ENCODE assay signal across 19 cellular contexts in the genomic region with DNA sequence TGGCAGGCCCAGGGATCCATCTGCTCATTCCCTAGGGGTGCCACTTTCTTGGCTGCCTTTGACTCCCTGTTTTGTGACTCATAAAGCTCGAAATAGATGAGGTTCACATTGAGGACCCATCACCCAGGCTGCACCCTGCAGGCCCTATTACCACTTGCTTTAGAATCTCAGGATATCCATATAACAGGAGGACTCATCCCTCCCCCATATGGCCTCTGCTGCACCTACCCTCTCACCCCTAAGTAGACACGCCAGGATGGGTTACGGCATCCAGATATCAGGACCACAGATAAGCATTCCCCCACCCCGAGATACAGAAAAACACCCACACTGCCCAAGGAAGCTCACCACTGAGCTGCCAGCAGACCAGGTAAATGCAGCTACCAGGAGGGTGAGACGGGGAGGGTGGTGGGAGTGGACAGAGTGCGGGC.
DNase-seq lines count a peak whose midpoint lies in the region; FAIRE-seq and TF ChIP-seq lines count a peak whose summit lies in the region.
"Had no signal": no experiment of that assay in that cellular context is flagged by ENCODE, and none has a peak within 500 bp of the region (broad histone marks: within the 10 kb centered on the region; RNA-seq: fewer than 3 reads in every experiment).

No MANE protein-coding gene starts in this region.

- peak overlapping the region; percentile 25 for H3K9ac ChIP-seq in astrocyte (ENCODE audit: low read length)

- peak; percentile 18 for DNase-seq in DMS 273 (lab: John Stamatoyannopoulos, UW; ENCODE audit: unreplicated experiment)
- no peak for DNase-seq in DMS 273 treated with DMSO at 0.1 percent for 48 hours (lab: John Stamatoyannopoulos, UW)
- DNase-seq in ELR (ENCODE audit: low read depth) = peak; percentile 23
- DNase-seq in astrocyte (ENCODE audit: low read depth) = no peak
- no peak for DNase-seq in effector CD4-positive, alpha-beta T cell
- DNase-seq in NCI-H128 (lab: John Stamatoyannopoulos, UW; ENCODE audit: unreplicated experiment) = no peak
- DNase-seq in COR-L47 (lab: John Stamatoyannopoulos, UW) = no peak
- DNase-seq: activated naive CD8-positive, alpha-beta T cell treated with anti-CD3 and anti-CD28 coated beads, Interleukin-2, amount 50 U/mL, for 24 hours; DMS53; effector CD8-positive, alpha-beta T cell; mammary epithelial cell; naive thymus-derived CD8-positive, alpha-beta T cell; NCI-H146; NCI-H345 had no signal

- H3K4me1 Mint-ChIP-seq in astrocyte (ENCODE audit: low read depth, unreplicated experiment) (no peaks in the 10 kb centered on the region), nephron (peaks cover 75% of the 10 kb centered on the region)
- H3K4me1 Mint-ChIP-seq: activated naive CD8-positive, alpha-beta T cell treated with anti-CD3 and anti-CD28 coated beads, Interleukin-2, amount 50 U/mL, for 24 hours; activated T-helper 17 cell treated with anti-CD3 and anti-CD28 coated beads, Interleukin-2, amount 50 U/mL, for 72 hours had no signal

- H3K27ac ChIP-seq in astrocyte (ENCODE audit: low read depth, low read length) = no peak overlapping the region
- H3K27ac ChIP-seq: 22Rv1, suprapubic skin, VCaP had no signal

- H3K4me2 ChIP-seq in astrocyte (ENCODE audit: low read length) = peak overlapping the region; percentile 4

- no peaks in the 10 kb centered on the region for H3K27me3 ChIP-seq in astrocyte (ENCODE audit: insufficient read depth, low read length)
- H3K27me3 ChIP-seq: suprapubic skin had no signal

- no peaks in the 10 kb centered on the region for H3K36me3 ChIP-seq in astrocyte (ENCODE audit: insufficient read depth, low read length)
- H3K36me3 ChIP-seq: suprapubic skin had no signal

- H3K9me3 Mint-ChIP-seq in astrocyte (ENCODE audit: unreplicated experiment) = no peaks in the 10 kb centered on the region
- no peaks in the 10 kb centered on the region for H3K9me3 Mint-ChIP-seq in nephron
- H3K9me3 Mint-ChIP-seq: activated naive CD8-positive, alpha-beta T cell treated with anti-CD3 and anti-CD28 coated beads, Interleukin-2, amount 50 U/mL, for 24 hours; activated T-helper 17 cell treated with anti-CD3 and anti-CD28 coated beads, Interleukin-2, amount 50 U/mL, for 72 hours; naive thymus-derived CD8-positive, alpha-beta T cell had no signal

- FAIRE-seq in astrocyte (lab: Jason Lieb, UNC) = no peak

- H3K36me3 Mint-ChIP-seq in astrocyte (ENCODE audit: low read depth, unreplicated experiment) (peaks cover 4% of the 10 kb centered on the region), nephron (ENCODE audit: low read depth) (peaks cover 3% of the 10 kb centered on the region)
- H3K36me3 Mint-ChIP-seq: naive thymus-derived CD8-positive, alpha-beta T cell had no signal

- no peak overlapping the region for H3K27ac Mint-ChIP-seq in astrocyte (ENCODE audit: unreplicated experiment)
- H3K27ac Mint-ChIP-seq in nephron = peak overlapping the region in 2 of 3 experiments; percentile 45 to 66
- H3K27ac Mint-ChIP-seq: activated naive CD8-positive, alpha-beta T cell treated with anti-CD3 and anti-CD28 coated beads, Interleukin-2, amount 50 U/mL, for 24 hours; activated T-helper 17 cell treated with anti-CD3 and anti-CD28 coated beads, Interleukin-2, amount 50 U/mL, for 72 hours had no signal

- no peak overlapping the region for H2AFZ ChIP-seq in astrocyte (ENCODE audit: low read depth, low read length)

- H3K9me3 ChIP-seq in astrocyte (ENCODE audit: insufficient read depth, low read depth, low read length) = no peaks in the 10 kb centered on the region
- H3K9me3 ChIP-seq: suprapubic skin had no signal

- H3K4me3 ChIP-seq in astrocyte (ENCODE audit: insufficient read depth, low read depth, low read length) = no peak overlapping the region
- H3K4me3 ChIP-seq: suprapubic skin had no signal

- peaks cover 3% of the 10 kb centered on the region for H3K27me3 Mint-ChIP-seq in astrocyte (ENCODE audit: low read depth, unreplicated experiment)
- H3K27me3 Mint-ChIP-seq in nephron (ENCODE audit: low read depth) = peaks cover 25% of the 10 kb centered on the region
- H3K27me3 Mint-ChIP-seq: activated naive CD8-positive, alpha-beta T cell treated with anti-CD3 and anti-CD28 coated beads, Interleukin-2, amount 50 U/mL, for 24 hours had no signal

- peaks cover 19% of the 10 kb centered on the region for H3K4me1 ChIP-seq in astrocyte (ENCODE audit: insufficient read depth, low read length)

- H3K4me3 Mint-ChIP-seq in astrocyte (ENCODE audit: unreplicated experiment) = no peak overlapping the region
- H3K4me3 Mint-ChIP-seq in nephron = no peak overlapping the region
- H3K4me3 Mint-ChIP-seq: activated naive CD8-positive, alpha-beta T cell treated with anti-CD3 and anti-CD28 coated beads, Interleukin-2, amount 50 U/mL, for 24 hours; activated T-helper 17 cell treated with anti-CD3 and anti-CD28 coated beads, Interleukin-2, amount 50 U/mL, for 72 hours; naive thymus-derived CD8-positive, alpha-beta T cell had no signal

- H3K79me2 ChIP-seq in astrocyte (ENCODE audit: insufficient read depth, low read length) = peaks cover 3% of the 10 kb centered on the region

- H4K20me1 ChIP-seq in astrocyte (ENCODE audit: insufficient read depth, low read length) = no peaks in the 10 kb centered on the region

- TF ChIP-seq CTCF in astrocyte (IDR thresholded peaks at IDR 0.05; ENCODE audit: insufficient read depth, low read depth, low read length) = no peak
- TF ChIP-seq CTCF in nephron (IDR thresholded peaks at IDR 0.05; ENCODE audit: unreplicated experiment in 3 of 3) = no peak

Comparison
In these comparisons a context has a peak if more than half of its experiments do, and no peak if none do; other contexts are left out.
1. DNase-seq: peak in DMS 273 (single experiment) and ELR (single experiment); none in DMS 273 treated with DMSO at 0.1 percent for 48 hours (single experiment), astrocyte (single experiment), effector CD4-positive, alpha-beta T cell (single experiment), NCI-H128 (single experiment) and COR-L47 (single experiment).